Comparison of ENCODE assay signal across 8 cellular contexts in genomic region chr12:9647825-9648700, GRCh38. TPM values are rescaled to one million over a fixed set of nuclear protein-coding genes. Genes with fewer than 3 reads are reported as not detected.
A peak's percentile ranks its signal among the peaks of the same experiment; 100 is the strongest.
DNase-seq lines count a peak whose midpoint lies in the region; ATAC-seq and TF ChIP-seq lines count a peak whose summit lies in the region.

No MANE protein-coding gene starts in this region.

- intact Hi-C loops in dendritic cell treated with granulocyte-macrophage colony-stimulating factor and Interleukin-4, amounts not matched to agents 40 ng/mL and 50 ng/mL, for 4 days (cut with micrococcal nuclease): no loop called here
- intact Hi-C loops in right lobe of liver (cut with DNase I): no loop called here

- peak; percentile 78 for ATAC-seq in GM19023 (IDR thresholded peaks at IDR 0.05; ENCODE audit: unreplicated experiment)
- peak; percentile 76 for ATAC-seq in HG03175 (IDR thresholded peaks at IDR 0.05; ENCODE audit: unreplicated experiment)
- peak; percentile 86 to 90 (median 87) for ATAC-seq in right lobe of liver

- CTCF ChIA-PET in activated CD4-positive, alpha-beta T cell treated with anti-CD3 and anti-CD28 coated beads, Interleukin-2, amount 10 ng/mL, durations not matched to agents 7 days and 5 days (lab: Charles Lee): interaction anchor here (0.9 to 4.0 kb wide), 16 partner anchors 9 to 785 kb away, joined by 3 to 16 read pairs (median 4); partner anchors contain the start of genes CD69 and CLEC2D

- peak overlapping the region; percentile 50 to 65 (median 52) for H3K4me3 ChIP-seq in right lobe of liver

- peaks cover 2% of the 10 kb centered on the region for H3K27me3 Mint-ChIP-seq in activated CD4-positive, alpha-beta T cell treated with anti-CD3 and anti-CD28 coated beads, Interleukin-2, amount 10 ng/mL, durations not matched to agents 7 days and 5 days
- H3K27me3 Mint-ChIP-seq in dendritic cell treated with granulocyte-macrophage colony-stimulating factor and Interleukin-4, amounts not matched to agents 40 ng/mL and 50 ng/mL, for 4 days: no peaks in the 10 kb centered on the region

- peaks cover 59% of the 10 kb centered on the region for H3K4me1 Mint-ChIP-seq in activated CD4-positive, alpha-beta T cell treated with anti-CD3 and anti-CD28 coated beads, Interleukin-2, amount 10 ng/mL, durations not matched to agents 7 days and 5 days
- peaks cover 44% of the 10 kb centered on the region for H3K4me1 Mint-ChIP-seq in dendritic cell treated with granulocyte-macrophage colony-stimulating factor and Interleukin-4, amounts not matched to agents 40 ng/mL and 50 ng/mL, for 4 days (ENCODE audit: low read depth)

- no peaks in the 10 kb centered on the region for H3K4me1 ChIP-seq in right lobe of liver

- DNase-seq in AML-193 (lab: John Stamatoyannopoulos, UW) (peak; percentile 89 to 91), NCI-H510A (lab: John Stamatoyannopoulos, UW) (peak; percentile 76), right lobe of liver (peak; percentile 75 to 89 (median 84))
- peak; percentile 96 for DNase-seq in activated CD4-positive, alpha-beta T cell treated with anti-CD3 and anti-CD28 coated beads, Interleukin-2, amount 10 ng/mL, durations not matched to agents 7 days and 5 days
- peak; percentile 77 to 91 for DNase-seq in stimulated activated CD4-positive, alpha-beta T cell treated with anti-CD3 and anti-CD28 coated beads, Interleukin-4, amount 100 ng/mL, for 4 hours

- H3K9me3 ChIP-seq in right lobe of liver: no peaks in the 10 kb centered on the region

- H3K27ac Mint-ChIP-seq in activated CD4-positive, alpha-beta T cell treated with anti-CD3 and anti-CD28 coated beads, Interleukin-2, amount 10 ng/mL, durations not matched to agents 7 days and 5 days: peak overlapping the region; percentile 96
- peak overlapping the region; percentile 96 for H3K27ac Mint-ChIP-seq in dendritic cell treated with granulocyte-macrophage colony-stimulating factor and Interleukin-4, amounts not matched to agents 40 ng/mL and 50 ng/mL, for 4 days

- no peak for TF ChIP-seq CTCF in right lobe of liver (IDR thresholded peaks at IDR 0.05)

- no peaks in the 10 kb centered on the region for H3K36me3 ChIP-seq in right lobe of liver

- peaks cover 65% of the 10 kb centered on the region for H3K36me3 Mint-ChIP-seq in activated CD4-positive, alpha-beta T cell treated with anti-CD3 and anti-CD28 coated beads, Interleukin-2, amount 10 ng/mL, durations not matched to agents 7 days and 5 days (ENCODE audit: low read depth)
- H3K36me3 Mint-ChIP-seq in dendritic cell treated with granulocyte-macrophage colony-stimulating factor and Interleukin-4, amounts not matched to agents 40 ng/mL and 50 ng/mL, for 4 days (ENCODE audit: low read depth): peaks cover 39% of the 10 kb centered on the region

- H3K9me3 Mint-ChIP-seq in activated CD4-positive, alpha-beta T cell treated with anti-CD3 and anti-CD28 coated beads, Interleukin-2, amount 10 ng/mL, durations not matched to agents 7 days and 5 days: peaks cover 17% of the 10 kb centered on the region
- peaks cover 8% of the 10 kb centered on the region for H3K9me3 Mint-ChIP-seq in dendritic cell treated with granulocyte-macrophage colony-stimulating factor and Interleukin-4, amounts not matched to agents 40 ng/mL and 50 ng/mL, for 4 days

- no peaks in the 10 kb centered on the region for H3K27me3 ChIP-seq in right lobe of liver

- H3K4me3 Mint-ChIP-seq in activated CD4-positive, alpha-beta T cell treated with anti-CD3 and anti-CD28 coated beads, Interleukin-2, amount 10 ng/mL, durations not matched to agents 7 days and 5 days: peak overlapping the region; percentile 93
- H3K4me3 Mint-ChIP-seq in dendritic cell treated with granulocyte-macrophage colony-stimulating factor and Interleukin-4, amounts not matched to agents 40 ng/mL and 50 ng/mL, for 4 days: peak overlapping the region; percentile 97

- 1% methylated on average over 12 of the region's 55 CpGs for WGBS in right lobe of liver (ENCODE audit: insufficient coverage, low coverage, low lambda C conversion rate, missing lambda C conversion rate)

- TF ChIP-seq POLR2A in right lobe of liver (IDR thresholded peaks at IDR 0.05): peak; percentile 60

- H3K27ac ChIP-seq in right lobe of liver: peak overlapping the region; percentile 75 to 88 (median 77)

- POLR2A ChIA-PET in activated CD4-positive, alpha-beta T cell treated with anti-CD3 and anti-CD28 coated beads, Interleukin-2, amount 10 ng/mL, durations not matched to agents 7 days and 5 days (lab: Charles Lee): interaction anchor here (0.6 to 3.5 kb wide), 12 partner anchors 16 to 114 kb away, joined by 3 to 59 read pairs (median 5); partner anchors contain the start of genes CD69 and CLEC2D

RNA-seq across cellular contexts. Expression of gene CLEC2D, which starts 21.4 kb away (rescaled TPM):
- 100 to 1,000 TPM; 296 to 299 TPM for total RNA-seq in activated CD4-positive, alpha-beta T cell treated with anti-CD3 and anti-CD28 coated beads, Interleukin-2, amount 10 ng/mL, durations not matched to agents 7 days and 5 days
- 1 to 10 TPM in 5 of 6 experiments, under 1 TPM in 1; 0.62 to 4.4 (median 1.6) TPM for total RNA-seq in right lobe of liver

RNA-seq across cellular contexts. Expression of gene KLRB1, which starts 40.3 kb away (rescaled TPM):
- 1 to 10 TPM; 3.1 to 3.8 TPM for total RNA-seq in activated CD4-positive, alpha-beta T cell treated with anti-CD3 and anti-CD28 coated beads, Interleukin-2, amount 10 ng/mL, durations not matched to agents 7 days and 5 days
- total RNA-seq in right lobe of liver: 1 to 10 TPM in 3 of 6 experiments, under 1 TPM in 3; 0.22 to 1.9 (median 1.1) TPM

Comparison
In these comparisons a context has a peak if more than half of its experiments do, and no peak if none do; other contexts are left out.
1. Peak in every context shown above with its lines: DNase-seq, ATAC-seq, H3K4me3 ChIP-seq and H3K27ac ChIP-seq.
2. RNA of gene CLEC2D, which starts 21.4 kb away (total RNA-seq): 296 to 299 TPM in activated CD4-positive, alpha-beta T cell treated with anti-CD3 and anti-CD28 coated beads, Interleukin-2, amount 10 ng/mL, durations not matched to agents 7 days and 5 days; 0.62 to 4.4 TPM in right lobe of liver; every median in the first group is over 10 times any median in the second.